In the genomic region with DNA sequence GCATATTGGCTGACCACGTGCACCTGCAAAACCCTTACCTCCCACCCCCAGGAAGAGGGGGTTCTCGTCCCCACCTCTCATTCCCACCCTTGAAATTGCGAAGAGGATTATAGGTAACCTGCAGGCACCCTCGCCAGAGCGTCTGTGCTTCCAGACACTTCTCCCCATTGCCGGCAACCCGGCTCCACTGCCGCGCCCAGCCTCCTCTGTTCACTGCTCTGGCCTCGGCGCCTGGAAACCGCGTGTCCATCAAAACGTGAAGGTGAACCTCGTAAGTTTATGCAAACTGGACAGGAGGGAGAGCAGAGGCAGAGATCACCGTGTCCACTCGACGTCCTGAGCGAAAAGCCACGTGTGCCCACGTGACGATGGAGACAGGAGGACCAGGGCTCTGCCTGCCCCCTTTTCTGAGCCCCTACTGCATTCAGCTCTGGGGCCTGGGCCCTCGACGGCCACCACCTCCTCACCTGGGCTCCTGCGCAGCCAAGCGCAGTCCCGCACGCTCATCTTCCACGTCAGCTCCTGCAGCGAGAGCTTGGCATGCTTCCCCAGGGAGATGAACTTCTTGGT, we compare ENCODE assay signal across 1 cellular context.
TF ChIP-seq lines count a peak whose summit lies in the region.

No MANE protein-coding gene starts in this region.

TF ChIP-seq in GM12878, 131 proteins besides CTCF, POLR2A, EP300 and RAD21:
- TF ChIP-seq, protein P1, sequence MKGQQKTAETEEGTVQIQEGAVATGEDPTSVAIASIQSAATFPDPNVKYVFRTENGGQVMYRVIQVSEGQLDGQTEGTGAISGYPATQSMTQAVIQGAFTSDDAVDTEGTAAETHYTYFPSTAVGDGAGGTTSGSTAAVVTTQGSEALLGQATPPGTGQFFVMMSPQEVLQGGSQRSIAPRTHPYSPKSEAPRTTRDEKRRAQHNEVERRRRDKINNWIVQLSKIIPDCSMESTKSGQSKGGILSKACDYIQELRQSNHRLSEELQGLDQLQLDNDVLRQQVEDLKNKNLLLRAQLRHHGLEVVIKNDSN (IDR thresholded peaks at IDR 0.05; ENCODE audit: borderline replicate concordance, extremely low read length, insufficient read depth, low read depth, low read length): peak; percentile 11
- TF ChIP-seq ZNF622 (IDR thresholded peaks at IDR 0.05) (no peak), CEBPB (IDR thresholded peaks at IDR 0.05; ENCODE audit: borderline replicate concordance in 1 of 2, low read depth in 2 of 2, low read length in 2 of 2) (no peak), TCF3 (IDR thresholded peaks at IDR 0.05; ENCODE audit: borderline replicate concordance, insufficient read depth, low read depth, low read length) (no peak)
TF ChIP-seq in GM12878: peak in this region for 1.
